In genomic region chr19:51783373-51783772, GRCh38 we compare ENCODE assay signal across 9 cellular contexts. TPM values are rescaled to one million over a fixed set of nuclear protein-coding genes. Genes with fewer than 3 reads are reported as not detected.
A peak's percentile ranks its signal among the peaks of the same experiment; 100 is the strongest.
DNase-seq lines count a peak whose midpoint lies in the region; ATAC-seq, FAIRE-seq and TF ChIP-seq lines count a peak whose summit lies in the region.
"Had no signal": no experiment of that assay in that cellular context is flagged by ENCODE, and none has a peak within 500 bp of the region (broad histone marks: within the 10 kb centered on the region; RNA-seq: fewer than 3 reads in every experiment).

No MANE protein-coding gene starts in this region.

- H3K9me3 Mint-ChIP-seq in CD4-positive, alpha-beta T cell, result no peaks in the 10 kb centered on the region

- no peak overlapping the region for H3K27ac Mint-ChIP-seq in CD4-positive, alpha-beta T cell

- POLR2A ChIA-PET in AG04450 (lab: Yijun Ruan, JAX), result no interaction called here
- POLR2A ChIA-PET in Panc1 (lab: Charles Lee), result no interaction called here
- POLR2A ChIA-PET in CD4-positive, alpha-beta T cell (lab: Charles Lee), result no interaction called here

- BruUV-seq in Panc1 (replicated peaks; lab: Mats Ljungman, UMichigan), result no TSS peak

- DNase-seq in AG04450 (ENCODE audit: low read depth, low spot score) (no peak), GDM1 (lab: John Stamatoyannopoulos, UW) (peak; percentile 40), Panc1 (ENCODE audit: low read depth, low spot score) (no peak), fibroblast of villous mesenchyme (ENCODE audit: low read depth) (peak; percentile 36), kidney (no peak), KG1 (lab: John Stamatoyannopoulos, UW) (no peak)
- no peak for DNase-seq in CD4-positive, alpha-beta T cell

- FAIRE-seq in kidney (lab: Jason Lieb, UNC), result no peak

- H3K4me1 Mint-ChIP-seq in CD4-positive, alpha-beta T cell (ENCODE audit: low read depth), result no peaks in the 10 kb centered on the region

- intact Hi-C loops in Panc1 (cut with micrococcal nuclease; ENCODE audit: unreplicated experiment), result no loop called here
- intact Hi-C loops in kidney (cut with DNase I), result no loop called here
- intact Hi-C loops in CD4-positive, alpha-beta T cell (cut with DNase I, micrococcal nuclease), result no loop called here

- H3K36me3 ChIP-seq in Panc1 (ENCODE audit: control insufficient read depth, insufficient read depth, low read length) (no peaks in the 10 kb centered on the region), kidney (ENCODE audit: control insufficient read depth in 1 of 2, insufficient read depth in 2 of 2, low read length in 2 of 2) (no peaks in the 10 kb centered on the region)

- 0 out of 2 replicates have a peak, but pooled peaks have one; percentile 10 for TF ChIP-seq CTCF in AG04450 (IDR thresholded peaks at IDR 0.05; ENCODE audit: low read depth, low read length)
- peak; percentile 43 for TF ChIP-seq CTCF in Panc1 (IDR thresholded peaks at IDR 0.05)
- TF ChIP-seq CTCF in fibroblast of villous mesenchyme (IDR thresholded peaks at IDR 0.05; ENCODE audit: insufficient read depth, low read depth, low read length), result peak; percentile 37
- TF ChIP-seq CTCF in kidney (IDR thresholded peaks at IDR 0.05; ENCODE audit: borderline replicate concordance, extremely low read depth, insufficient read depth), result no peak
- no peak for TF ChIP-seq CTCF in CD4-positive, alpha-beta T cell (IDR thresholded peaks at IDR 0.05)

- peaks cover 39% of the 10 kb centered on the region for H3K27me3 Mint-ChIP-seq in CD4-positive, alpha-beta T cell

- H3K4me1 ChIP-seq in Panc1 (ENCODE audit: control insufficient read depth, insufficient read depth, low read length) (no peaks in the 10 kb centered on the region), kidney (ENCODE audit: control insufficient read depth in 1 of 2, insufficient read depth in 1 of 2, low read depth in 1 of 2, low read length in 2 of 2) (no peaks in the 10 kb centered on the region)

- H3K4me3 Mint-ChIP-seq in CD4-positive, alpha-beta T cell, result no peak overlapping the region

- in situ Hi-C loops in Panc1 (cut with HindIII; ENCODE audit: low pct_unique_long_range_greater_than_20kb, low sequenced_read_pairs), result no loop called here

- CTCF ChIA-PET in AG04450 (lab: Charles Lee) (no interaction called here), Panc1 (lab: Charles Lee) (no interaction called here)
- CTCF ChIA-PET in CD4-positive, alpha-beta T cell (lab: Charles Lee), result no interaction called here

- H3K9me3 ChIP-seq in AG04450 (ENCODE audit: control insufficient read depth, insufficient read depth, low read length) (no peaks in the 10 kb centered on the region; the same call in 1 of the 2 replicates), Panc1 (ENCODE audit: control insufficient read depth, insufficient read depth, low read depth, low read length) (no peaks in the 10 kb centered on the region), kidney (ENCODE audit: control insufficient read depth in 1 of 2, low read length in 2 of 2) (no peaks in the 10 kb centered on the region)
- no peaks in the 10 kb centered on the region for H3K9me3 ChIP-seq in CD4-positive, alpha-beta T cell (ENCODE audit: control insufficient read depth, low read length)

- H3K4me3 ChIP-seq in AG04450 (ENCODE audit: low read depth, low read length), result no peak overlapping the region
- no peak overlapping the region for H3K4me3 ChIP-seq in Panc1 (ENCODE audit: low read depth in 2 of 2, low read length in 2 of 2)
- H3K4me3 ChIP-seq in fibroblast of villous mesenchyme (ENCODE audit: low read depth, low read length), result no peak overlapping the region
- H3K4me3 ChIP-seq in kidney (ENCODE audit: low read length in 2 of 2), result no peak overlapping the region
- H3K4me3 ChIP-seq: lung had no signal

- ATAC-seq in Panc1, result peak; percentile 66; the same call in 1 of the 2 replicates
- no peak for ATAC-seq in CD4-positive, alpha-beta T cell (ENCODE audit: poor library complexity)
- no peak for ATAC-seq in GM19328 (IDR thresholded peaks at IDR 0.05; ENCODE audit: unreplicated experiment)

- H3K36me3 Mint-ChIP-seq in CD4-positive, alpha-beta T cell (ENCODE audit: low read depth), result no peaks in the 10 kb centered on the region

- H3K27ac ChIP-seq in AG04450 (ENCODE audit: low read depth, low read length) (no peak overlapping the region), Panc1 (ENCODE audit: low read length) (no peak overlapping the region), kidney (ENCODE audit: low read depth in 2 of 2, low read length in 2 of 2) (no peak overlapping the region)
- H3K27ac ChIP-seq in CD4-positive, alpha-beta T cell (ENCODE audit: low read depth, low read length), result no peak overlapping the region

- no peaks in the 10 kb centered on the region for H3K27me3 ChIP-seq in AG04450 (ENCODE audit: control insufficient read depth, insufficient read depth, low read length)
- H3K27me3 ChIP-seq in Panc1 (ENCODE audit: control insufficient read depth, insufficient read depth, low read length), result no peaks in the 10 kb centered on the region
- H3K27me3 ChIP-seq in CD4-positive, alpha-beta T cell (ENCODE audit: control insufficient read depth, insufficient read depth, low read length), result peaks cover under 1% of the 10 kb centered on the region

- no peak overlapping the region for H3K9ac ChIP-seq in kidney (ENCODE audit: low read length in 2 of 2)

RNA-seq across cellular contexts. Expression of gene FPR3, which starts 11.6 kb away (rescaled TPM):
- polyA plus RNA-seq in AG04450 (2011; rRNA removed), result not detected in 2 replicates
- polyA minus RNA-seq in AG04450 (2011; rRNA and poly(A)+ RNA removed), result not detected in 2 replicates
- total RNA-seq in Panc1 (2021; ENCODE audit: unreplicated experiment), result 0.08 TPM
- polyA plus RNA-seq in Panc1 (2012; ENCODE audit: insufficient read length), result not detected
- total RNA-seq in fibroblast of villous mesenchyme, result not detected in 2 replicates
- 8.5 TPM for total RNA-seq in kidney
- 1.1 TPM for polyA plus RNA-seq in kidney (ENCODE audit: insufficient read depth, low read depth, low replicate concordance)
- not detected for total RNA-seq in CD4-positive, alpha-beta T cell

RNA-seq across cellular contexts. Expression of gene FPR2, which starts 22.4 kb away (rescaled TPM):
- polyA plus RNA-seq in AG04450 (2011; rRNA removed), result not detected in 2 replicates
- polyA minus RNA-seq in AG04450 (2011; rRNA and poly(A)+ RNA removed), result not detected in 2 replicates
- not detected for total RNA-seq in Panc1 (2021; ENCODE audit: unreplicated experiment)
- polyA plus RNA-seq in Panc1 (2012; ENCODE audit: insufficient read length), result not detected
- not detected in 2 replicates for total RNA-seq in fibroblast of villous mesenchyme
- 2.3 TPM for total RNA-seq in kidney
- not detected for polyA plus RNA-seq in kidney (ENCODE audit: insufficient read depth, low read depth, low replicate concordance)
- not detected for total RNA-seq in CD4-positive, alpha-beta T cell

RNA-seq across cellular contexts. Expression of gene FPR1, which starts 31.7 kb away (rescaled TPM):
- polyA plus RNA-seq in AG04450 (2011; rRNA removed), result not detected in 2 replicates
- not detected in 2 replicates for polyA minus RNA-seq in AG04450 (2011; rRNA and poly(A)+ RNA removed)
- total RNA-seq in Panc1 (2021; ENCODE audit: unreplicated experiment), result not detected
- polyA plus RNA-seq in Panc1 (2012; ENCODE audit: insufficient read length), result not detected
- total RNA-seq in fibroblast of villous mesenchyme, result not detected in 2 replicates
- total RNA-seq in kidney, result 16.6 TPM
- 2.2 TPM for polyA plus RNA-seq in kidney (ENCODE audit: insufficient read depth, low read depth, low replicate concordance)
- total RNA-seq in CD4-positive, alpha-beta T cell, result 1 to 10 TPM; 1.2 to 1.9 TPM

RNA-seq across cellular contexts. Expression of gene HAS1, which starts 59.6 kb away (rescaled TPM):
- polyA plus RNA-seq in AG04450 (2011; rRNA removed) (not detected in 2 replicates), kidney (ENCODE audit: insufficient read depth, low read depth, low replicate concordance) (not detected)
- polyA minus RNA-seq in AG04450 (2011; rRNA and poly(A)+ RNA removed), result not detected in 2 replicates
- total RNA-seq in Panc1 (2021; ENCODE audit: unreplicated experiment) (not detected), fibroblast of villous mesenchyme (not detected in 2 replicates), kidney (not detected)
- not detected for polyA plus RNA-seq in Panc1 (2012; ENCODE audit: insufficient read length)
- not detected for total RNA-seq in CD4-positive, alpha-beta T cell

Comparison
In these comparisons a context has a peak if more than half of its experiments do, and no peak if none do; other contexts are left out.
1. DNase-seq: peak in GDM1 (single experiment) and fibroblast of villous mesenchyme (single experiment); none in AG04450 (single experiment), Panc1 (single experiment), kidney (single experiment), CD4-positive, alpha-beta T cell (0 of 10) and KG1 (single experiment).
2. CTCF ChIP-seq: peak in AG04450 (single experiment), Panc1 (single experiment) and fibroblast of villous mesenchyme (single experiment); none in kidney (single experiment) and CD4-positive, alpha-beta T cell (single experiment).